In genomic region chr13:93740334-93740733, GRCh38 we compare ENCODE assay signal across 20 cellular contexts.
DNase-seq lines count a peak whose midpoint lies in the region; ATAC-seq and TF ChIP-seq lines count a peak whose summit lies in the region.
"Had no signal": no experiment of that assay in that cellular context is flagged by ENCODE, and none has a peak within 500 bp of the region (broad histone marks: within the 10 kb centered on the region; RNA-seq: fewer than 3 reads in every experiment).

No MANE protein-coding gene starts in this region.

- no peak overlapping the region for H2AK9ac ChIP-seq in IMR-90 (replicated peaks; ENCODE audit: low read depth, low read length, poor library complexity)

- H2BK5ac ChIP-seq in IMR-90 (ENCODE audit: low read depth, low read length, poor library complexity, severe bottlenecking): no peak overlapping the region

- H3K56ac ChIP-seq in IMR-90 (ENCODE audit: extremely low read depth, insufficient read depth, low read length): no peak overlapping the region

- H3K9me1 ChIP-seq in IMR-90 (ENCODE audit: insufficient read depth, low read length): no peaks in the 10 kb centered on the region

- no peak overlapping the region for H2BK20ac ChIP-seq in IMR-90 (ENCODE audit: low read depth, low read length)

- DNase-seq in IMR-90 (no peak), NCI-H2171 (lab: John Stamatoyannopoulos, UW) (peak; percentile 6), mesothelial cell of epicardium (ENCODE audit: low spot score in 2 of 2, unreplicated experiment in 2 of 2) (no peak), PC-3 (no peak), type B pancreatic cell (ENCODE audit: extremely low spot score, unreplicated experiment) (no peak), PC-9 (no peak), dermis blood vessel endothelial cell (no peak)
- DNase-seq: ACHN, AML-193, DMS 273 treated with DMSO at 0.1 percent for 48 hours, H9, NCI-H1436 treated with DMSO at 0.1 percent for 48 hours, NCI-H2107, NCI-H446, Peyer's patch, SHP77 had no signal

- no peak overlapping the region for H4K5ac ChIP-seq in IMR-90 (ENCODE audit: low read depth, low read length)

- no peak overlapping the region for H3K4ac ChIP-seq in IMR-90 (ENCODE audit: low read depth, low read length)

- dilution Hi-C loops in IMR-90 (cut with HindIII; ENCODE audit: low sequenced_read_pairs, unreplicated experiment): no loop called here

- no peak overlapping the region for H2BK120ac ChIP-seq in IMR-90 (ENCODE audit: low read depth, low read length)

- H3K27ac Mint-ChIP-seq in mesothelial cell of epicardium (peak overlapping the region; percentile 37), type B pancreatic cell (no peak overlapping the region)
- H3K27ac Mint-ChIP-seq: H9 had no signal

- intact Hi-C loops in IMR-90 (cut with micrococcal nuclease) (no loop called here), PC-3 (cut with micrococcal nuclease) (no loop called here), PC-9 (cut with micrococcal nuclease; ENCODE audit: unreplicated experiment) (no loop called here)

- H4K20me1 ChIP-seq in IMR-90 (ENCODE audit: insufficient read depth, low read length): no peaks in the 10 kb centered on the region
- no peaks in the 10 kb centered on the region for H4K20me1 ChIP-seq in PC-3 (ENCODE audit: low read length)
- H4K20me1 ChIP-seq in PC-9 (ENCODE audit: insufficient read depth): no peaks in the 10 kb centered on the region

- POLR2A ChIA-PET in IMR-90 (lab: Charles Lee; ENCODE audit: unreplicated experiment): no interaction called here
- POLR2A ChIA-PET in PC-3 (lab: Charles Lee; ENCODE audit: unreplicated experiment): no interaction called here
- POLR2A ChIA-PET in PC-9 (lab: Charles Lee; ENCODE audit: unreplicated experiment): no interaction called here

- H3K4me3 ChIP-seq in IMR-90 (ENCODE audit: insufficient read depth, low read depth, low read length): no peak overlapping the region
- H3K4me3 ChIP-seq in PC-3 (ENCODE audit: low read length): no peak overlapping the region
- no peak overlapping the region for H3K4me3 ChIP-seq in PC-9
- H3K4me3 ChIP-seq: K562, Peyer's patch had no signal

- H3K27me3 Mint-ChIP-seq in mesothelial cell of epicardium (ENCODE audit: low read depth) (no peaks in the 10 kb centered on the region), type B pancreatic cell (peaks cover 6% of the 10 kb centered on the region)

- H2BK15ac ChIP-seq in IMR-90 (ENCODE audit: low read depth, low read length): no peak overlapping the region

- H4K8ac ChIP-seq in IMR-90 (ENCODE audit: low read depth in 2 of 2, low read length in 2 of 2): no peak overlapping the region

- no peak for TF ChIP-seq POLR2A in IMR-90 (IDR thresholded peaks at IDR 0.05; ENCODE audit: low read depth, low read length)

- H3K36me3 Mint-ChIP-seq in mesothelial cell of epicardium (peaks cover 10% of the 10 kb centered on the region), type B pancreatic cell (peaks cover 5% of the 10 kb centered on the region)
- H3K36me3 Mint-ChIP-seq: CD14-positive monocyte had no signal

- in situ Hi-C loops in IMR-90 (cut with MboI; ENCODE audit: low sequenced_read_pairs): no loop called here

- no peaks in the 10 kb centered on the region for H3K27me3 ChIP-seq in IMR-90 (ENCODE audit: control insufficient read depth, insufficient read depth, low read length)
- H3K27me3 ChIP-seq in PC-3 (ENCODE audit: low read length): no peaks in the 10 kb centered on the region
- H3K27me3 ChIP-seq in PC-9 (ENCODE audit: insufficient read depth, low read depth): no peaks in the 10 kb centered on the region
- H3K27me3 ChIP-seq: Peyer's patch had no signal

- H2AK5ac ChIP-seq in IMR-90 (ENCODE audit: low read depth, low read length): no peak overlapping the region

- no peak overlapping the region for H2AFZ ChIP-seq in IMR-90 (replicated peaks; ENCODE audit: low read length, poor library complexity)
- H2AFZ ChIP-seq in PC-3 (ENCODE audit: low read length): no peak overlapping the region
- H2AFZ ChIP-seq in PC-9: no peak overlapping the region

- no peak overlapping the region for H3K27ac ChIP-seq in IMR-90 (ENCODE audit: insufficient read depth, low read length)
- peak overlapping the region; percentile 58 for H3K27ac ChIP-seq in VCaP
- H3K27ac ChIP-seq in PC-3 (ENCODE audit: low read length): no peak overlapping the region
- H3K27ac ChIP-seq in PC-9: no peak overlapping the region
- H3K27ac ChIP-seq: HL-60, Peyer's patch had no signal

- H3K4me1 Mint-ChIP-seq in mesothelial cell of epicardium: peaks cover 17% of the 10 kb centered on the region
- peaks cover 13% of the 10 kb centered on the region for H3K4me1 Mint-ChIP-seq in type B pancreatic cell (ENCODE audit: unreplicated experiment)
- H3K4me1 Mint-ChIP-seq: CD14-positive monocyte had no signal

- no peak overlapping the region for H3K23ac ChIP-seq in IMR-90 (ENCODE audit: low read depth, low read length)

- H3K4me1 ChIP-seq in IMR-90 (ENCODE audit: control insufficient read depth, insufficient read depth, low read length) (peaks cover 2% of the 10 kb centered on the region; the same call in 1 of the 2 replicates), PC-3 (ENCODE audit: insufficient read depth, low read length) (peaks cover 9% of the 10 kb centered on the region), PC-9 (replicated peaks; ENCODE audit: insufficient read depth) (no peaks in the 10 kb centered on the region)
- H3K4me1 ChIP-seq: Peyer's patch had no signal

- TF ChIP-seq RAD21 in IMR-90 (IDR thresholded peaks at IDR 0.05; ENCODE audit: low read length): no peak

- no peak overlapping the region for H4K91ac ChIP-seq in IMR-90 (ENCODE audit: insufficient read depth, low read depth, low read length)

- ATAC-seq in IMR-90 (ENCODE audit: low read depth): peak; percentile 35; the same call in 1 of the 2 replicates
- ATAC-seq in PC-3: no peak
- ATAC-seq: K562 had no signal

- H3K36me3 ChIP-seq in IMR-90 (ENCODE audit: control insufficient read depth, insufficient read depth, low read length) (no peaks in the 10 kb centered on the region), PC-3 (ENCODE audit: low read depth, low read length) (no peaks in the 10 kb centered on the region), PC-9 (ENCODE audit: low read depth) (no peaks in the 10 kb centered on the region)
- H3K36me3 ChIP-seq: Peyer's patch had no signal

- H3K4me3 Mint-ChIP-seq in mesothelial cell of epicardium (no peak overlapping the region), type B pancreatic cell (no peak overlapping the region)
- H3K4me3 Mint-ChIP-seq: CD14-positive monocyte, H9 had no signal

- WGBS in IMR-90 (ENCODE audit: extremely low coverage in 2 of 2, insufficient read length in 1 of 2), 2 experiments: 100% methylated on average over 1 of the region's 1 CpG; no CpG with 5 or more reads in 1 of the 2 experiments

- H3K14ac ChIP-seq in IMR-90 (replicated peaks; ENCODE audit: low read depth, low read length): no peak overlapping the region

- no peaks in the 10 kb centered on the region for H3K79me1 ChIP-seq in IMR-90 (ENCODE audit: low read depth in 1 of 2, low read length in 2 of 2)

- BruUV-seq in IMR-90 (replicated peaks; lab: Mats Ljungman, UMichigan) (no TSS peak), PC-3 (replicated peaks; lab: Mats Ljungman, UMichigan) (no TSS peak), PC-9 (replicated peaks; lab: Mats Ljungman, UMichigan) (no TSS peak)

- H3F3A ChIP-seq in PC-3 (ENCODE audit: low read length, unreplicated experiment) (no peaks in the 10 kb centered on the region), PC-9 (ENCODE audit: insufficient read depth, low read depth) (no peaks in the 10 kb centered on the region)

- H3K9ac ChIP-seq in IMR-90 (ENCODE audit: low read depth, low read length): no peak overlapping the region
- no peak overlapping the region for H3K9ac ChIP-seq in PC-3 (ENCODE audit: low read length)

- no peaks in the 10 kb centered on the region for H3K9me2 ChIP-seq in PC-3 (replicated peaks; ENCODE audit: low read length)
- H3K9me2 ChIP-seq in PC-9 (ENCODE audit: insufficient read depth): no peaks in the 10 kb centered on the region; the same call in 1 of the 2 replicates

- CTCF ChIA-PET in IMR-90 (lab: Yijun Ruan, JAX): no interaction called here
- CTCF ChIA-PET in PC-3 (lab: Charles Lee): no interaction called here
- CTCF ChIA-PET in PC-9 (lab: Charles Lee): no interaction called here

- no peak overlapping the region for H3K4me2 ChIP-seq in IMR-90 (ENCODE audit: low read depth, low read length)
- no peak overlapping the region for H3K4me2 ChIP-seq in PC-3 (ENCODE audit: low read length)
- no peak overlapping the region for H3K4me2 ChIP-seq in PC-9

- no peak overlapping the region for H3K18ac ChIP-seq in IMR-90 (ENCODE audit: low read depth, low read length)

- no peaks in the 10 kb centered on the region for H3K9me3 ChIP-seq in IMR-90 (ENCODE audit: control insufficient read depth, insufficient read depth, low read length)
- no peaks in the 10 kb centered on the region for H3K9me3 ChIP-seq in PC-3 (ENCODE audit: low read length)
- no peaks in the 10 kb centered on the region; the same call in 1 of the 2 replicates for H3K9me3 ChIP-seq in PC-9 (ENCODE audit: insufficient read depth, low read depth)
- H3K9me3 ChIP-seq: Peyer's patch had no signal

- peaks cover 20% of the 10 kb centered on the region for H3K9me3 Mint-ChIP-seq in mesothelial cell of epicardium
- peaks cover 11% of the 10 kb centered on the region for H3K9me3 Mint-ChIP-seq in type B pancreatic cell

- H3K79me2 ChIP-seq in PC-3 (ENCODE audit: low read length) (no peaks in the 10 kb centered on the region), PC-9 (ENCODE audit: low read depth) (no peaks in the 10 kb centered on the region)

- no peak for TF ChIP-seq CTCF in IMR-90 (conservative IDR thresholded peaks at IDR 0.05; ENCODE audit: low read depth, low read length)
- TF ChIP-seq CTCF in VCaP (conservative IDR thresholded peaks at IDR 0.05): no peak
- no peak for TF ChIP-seq CTCF in mesothelial cell of epicardium (IDR thresholded peaks at IDR 0.05; ENCODE audit: unreplicated experiment)
- no peak for TF ChIP-seq CTCF in PC-3 (conservative IDR thresholded peaks at IDR 0.05; ENCODE audit: low read depth, low read length)
- TF ChIP-seq CTCF in type B pancreatic cell (conservative IDR thresholded peaks at IDR 0.05): no peak
- no peak for TF ChIP-seq CTCF in PC-9 (conservative IDR thresholded peaks at IDR 0.05)

TF ChIP-seq in IMR-90, 13 proteins besides CTCF, POLR2A, EP300 and RAD21 (continues in another document):
- TF ChIP-seq MXI1 (IDR thresholded peaks at IDR 0.05; ENCODE audit: borderline replicate concordance, low read depth, low read length) (no peak), RFX5 (IDR thresholded peaks at IDR 0.05; ENCODE audit: low read depth, low read length) (no peak), MAZ (IDR thresholded peaks at IDR 0.05; ENCODE audit: borderline replicate concordance, low read depth, low read length) (no peak), SMC3 (IDR thresholded peaks at IDR 0.05; ENCODE audit: low read depth, low read length) (no peak), RCOR1 (IDR thresholded peaks at IDR 0.05; ENCODE audit: insufficient replicate concordance, low read length) (no peak), CHD1 (IDR thresholded peaks at IDR 0.05; ENCODE audit: low read depth, low read length) (no peak)
